In genomic region chr9:133976191-133976861, GRCh38 we compare ENCODE assay signal across 2 cellular contexts.
TF ChIP-seq lines count a peak whose summit lies in the region.

No MANE protein-coding gene starts in this region.

TF ChIP-seq in SK-N-SH, 30 proteins besides CTCF, POLR2A, EP300 and RAD21 (continued from another document):
- TF ChIP-seq PBX3 (IDR thresholded peaks at IDR 0.05), result no peak
- TF ChIP-seq FOXJ3 (CRISPR knock-in tag; IDR thresholded peaks at IDR 0.05), result no peak
- TF ChIP-seq ELF1 (IDR thresholded peaks at IDR 0.05), result no peak
- TF ChIP-seq CHD2 (IDR thresholded peaks at IDR 0.05; ENCODE audit: low read length, partially characterized antibody), result no peak
- TF ChIP-seq RCOR1 (IDR thresholded peaks at IDR 0.05; ENCODE audit: low read length), result no peak
- TF ChIP-seq POLR2AphosphoS5 (IDR thresholded peaks at IDR 0.05; ENCODE audit: low read depth, low read length), result no peak
- no peak for TF ChIP-seq TAF1 (IDR thresholded peaks at IDR 0.05; ENCODE audit: borderline replicate concordance, low read depth, low read length)
- TF ChIP-seq ZBTB33 (IDR thresholded peaks at IDR 0.05; ENCODE audit: borderline replicate concordance, low read depth), result no peak

TF ChIP-seq in SK-N-SH treated with all-trans-retinoic acid at 6 μM for 48 hours, 23 proteins besides CTCF, POLR2A, EP300 and RAD21 (continued from another document):
- no peak for TF ChIP-seq CSRNP3 (CRISPR knock-in tag; IDR thresholded peaks at IDR 0.05)
TF ChIP-seq in SK-N-SH treated with all-trans-retinoic acid at 6 μM for 48 hours: peak in this region for 0.
